ENCODE assay signal across 8 cellular contexts in the genomic region with DNA sequence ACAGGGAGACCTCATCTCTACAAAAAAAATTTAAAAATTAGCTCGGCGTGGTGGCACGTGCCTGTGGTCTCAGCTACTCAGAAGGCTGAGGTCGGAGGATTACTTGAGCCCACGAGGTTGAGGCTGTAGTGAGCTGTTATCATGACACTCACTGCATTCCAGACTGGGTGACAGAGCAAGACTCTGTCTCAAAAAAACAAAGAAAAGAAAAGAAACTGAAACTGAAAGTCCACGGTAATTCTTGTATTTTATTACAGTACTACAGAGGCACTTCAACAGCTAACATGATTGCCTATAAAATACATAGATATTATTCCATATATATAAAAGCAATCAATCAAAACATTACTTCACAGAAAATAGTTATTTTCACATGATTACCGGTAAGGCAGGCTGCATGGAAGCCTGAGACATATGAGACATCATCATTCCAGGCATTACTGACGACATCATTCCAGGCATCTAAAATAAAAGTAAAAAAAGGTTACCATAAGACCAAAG. TPM values are rescaled to one million over a fixed set of nuclear protein-coding genes. Genes with fewer than 3 reads are reported as not detected.
DNase-seq lines count a peak whose midpoint lies in the region; ATAC-seq and TF ChIP-seq lines count a peak whose summit lies in the region.

No MANE protein-coding gene starts in this region.

- CTCF ChIA-PET in HEK293T (lab: Yijun Ruan, JAX): no interaction called here

- intact Hi-C loops in Right ventricle myocardium superior (cut with DNase I) (no loop called here), Right ventricle myocardium inferior (cut with DNase I) (no loop called here)

- H3K4me1 Mint-ChIP-seq in activated T-cell treated with anti-CD3 and anti-CD28 coated beads, Interleukin-2, amount 50 U/mL, for 72 hours (ENCODE audit: low read depth): peaks cover 40% of the 10 kb centered on the region
- H3K4me1 Mint-ChIP-seq in stimulated activated naive CD8-positive, alpha-beta T cell treated with anti-CD3 and anti-CD28 coated beads, Interleukin-15, Interleukin-2, amounts not matched to agents 100 ng/mL and 50 ng/mL, for 24 hours (ENCODE audit: low read depth): peaks cover 51% of the 10 kb centered on the region

- H3K27ac Mint-ChIP-seq in activated T-cell treated with anti-CD3 and anti-CD28 coated beads, Interleukin-2, amount 50 U/mL, for 72 hours: peak overlapping the region; percentile 97
- peak overlapping the region; percentile 83 for H3K27ac Mint-ChIP-seq in stimulated activated naive CD8-positive, alpha-beta T cell treated with anti-CD3 and anti-CD28 coated beads, Interleukin-15, Interleukin-2, amounts not matched to agents 100 ng/mL and 50 ng/mL, for 24 hours

- peaks cover 1 to 2% of the 10 kb centered on the region in 2 donors for H3K36me3 Mint-ChIP-seq in activated T-cell treated with anti-CD3 and anti-CD28 coated beads, Interleukin-2, amount 50 U/mL, for 72 hours (ENCODE audit: insufficient read depth in 2 of 2)
- H3K36me3 Mint-ChIP-seq in stimulated activated naive CD8-positive, alpha-beta T cell treated with anti-CD3 and anti-CD28 coated beads, Interleukin-15, Interleukin-2, amounts not matched to agents 100 ng/mL and 50 ng/mL, for 24 hours (ENCODE audit: low read depth): peaks cover 37% of the 10 kb centered on the region

- POLR2A ChIA-PET in HEK293T (lab: Yijun Ruan, JAX): no interaction called here

- no peak for DNase-seq in Right ventricle myocardium superior
- DNase-seq in Right ventricle myocardium inferior (ENCODE audit: missing footprints): no peak
- peak; percentile 57 for DNase-seq in HK-2 (ENCODE audit: unreplicated experiment)
- peak; percentile 40 to 42 for DNase-seq in activated T-cell treated with anti-CD3 and anti-CD28 coated beads, Interleukin-2, amount 50 U/mL, for 72 hours
- peak; percentile 78 for DNase-seq in islet precursor cell
- DNase-seq in retina: no peak
- no peak for DNase-seq in HEK293T (ENCODE audit: extremely low spot score)

- no peaks in the 10 kb centered on the region for H3K27me3 Mint-ChIP-seq in activated T-cell treated with anti-CD3 and anti-CD28 coated beads, Interleukin-2, amount 50 U/mL, for 72 hours (ENCODE audit: low read depth)
- H3K27me3 Mint-ChIP-seq in stimulated activated naive CD8-positive, alpha-beta T cell treated with anti-CD3 and anti-CD28 coated beads, Interleukin-15, Interleukin-2, amounts not matched to agents 100 ng/mL and 50 ng/mL, for 24 hours: no peaks in the 10 kb centered on the region

- H3K4me3 Mint-ChIP-seq in activated T-cell treated with anti-CD3 and anti-CD28 coated beads, Interleukin-2, amount 50 U/mL, for 72 hours: peak overlapping the region; percentile 74 to 86
- H3K4me3 Mint-ChIP-seq in stimulated activated naive CD8-positive, alpha-beta T cell treated with anti-CD3 and anti-CD28 coated beads, Interleukin-15, Interleukin-2, amounts not matched to agents 100 ng/mL and 50 ng/mL, for 24 hours: peak overlapping the region; percentile 70

- ATAC-seq in Right ventricle myocardium superior (ENCODE audit: poor library complexity) (peak; percentile 22), Right ventricle myocardium inferior (no peak)
- peak; percentile 86 to 88 for ATAC-seq in activated T-cell treated with anti-CD3 and anti-CD28 coated beads, Interleukin-2, amount 50 U/mL, for 72 hours (replicated peaks in 1 of 2)

- no peaks in the 10 kb centered on the region for H3K9me3 Mint-ChIP-seq in activated T-cell treated with anti-CD3 and anti-CD28 coated beads, Interleukin-2, amount 50 U/mL, for 72 hours
- H3K9me3 Mint-ChIP-seq in stimulated activated naive CD8-positive, alpha-beta T cell treated with anti-CD3 and anti-CD28 coated beads, Interleukin-15, Interleukin-2, amounts not matched to agents 100 ng/mL and 50 ng/mL, for 24 hours: no peaks in the 10 kb centered on the region

TF ChIP-seq in HEK293T, 16 proteins besides CTCF, POLR2A, EP300 and RAD21:
- TF ChIP-seq TARDBP (IDR thresholded peaks at IDR 0.05) (no peak), ARNT (IDR thresholded peaks at IDR 0.05) (no peak), ZNF384 (IDR thresholded peaks at IDR 0.05) (no peak), PKNOX1 (IDR thresholded peaks at IDR 0.05) (no peak), CTBP1 (IDR thresholded peaks at IDR 0.05; ENCODE audit: borderline replicate concordance) (no peak), ELF4 (IDR thresholded peaks at IDR 0.05) (no peak), NFRKB (IDR thresholded peaks at IDR 0.05) (no peak), L3MBTL2 (conservative IDR thresholded peaks at IDR 0.05) (no peak), FOXK2 (IDR thresholded peaks at IDR 0.05) (no peak), HDGF (IDR thresholded peaks at IDR 0.05; ENCODE audit: borderline replicate concordance) (no peak), SP1 (IDR thresholded peaks at IDR 0.05) (no peak), FOXA1 (IDR thresholded peaks at IDR 0.05) (no peak), SUZ12 (IDR thresholded peaks at IDR 0.05) (no peak)

RNA-seq across cellular contexts. Expression of gene PRPF40A, which starts 23.1 kb away (rescaled TPM):
- total RNA-seq in Right ventricle myocardium superior: 28.4 TPM
- total RNA-seq in Right ventricle myocardium inferior: 36.0 TPM
- 100 to 1,000 TPM; 122 to 127 TPM for total RNA-seq in activated T-cell treated with anti-CD3 and anti-CD28 coated beads, Interleukin-2, amount 50 U/mL, for 72 hours

RNA-seq across cellular contexts. Expression of gene ARL6IP6, which starts 24.2 kb away (rescaled TPM):
- 5.9 TPM for total RNA-seq in Right ventricle myocardium superior
- total RNA-seq in Right ventricle myocardium inferior: 5.7 TPM
- 10 to 100 TPM; 30.6 to 41.5 TPM for total RNA-seq in activated T-cell treated with anti-CD3 and anti-CD28 coated beads, Interleukin-2, amount 50 U/mL, for 72 hours

Comparison
In these comparisons a context has a peak if more than half of its experiments do, and no peak if none do; other contexts are left out.
1. DNase-seq: peak in HK-2 (single experiment), activated T-cell treated with anti-CD3 and anti-CD28 coated beads, Interleukin-2, amount 50 U/mL, for 72 hours (2 of 2) and islet precursor cell (single experiment); none in Right ventricle myocardium superior (single experiment), Right ventricle myocardium inferior (single experiment), retina (single experiment) and HEK293T (single experiment).